21 cellular contexts compared by ENCODE assay signal in genomic region chr5:143533978-143534763, GRCh38.
DNase-seq lines count a peak whose midpoint lies in the region; ATAC-seq and TF ChIP-seq lines count a peak whose summit lies in the region.
"Had no signal": no experiment of that assay in that cellular context is flagged by ENCODE, and none has a peak within 500 bp of the region (broad histone marks: within the 10 kb centered on the region; RNA-seq: fewer than 3 reads in every experiment).

No MANE protein-coding gene starts in this region.

- TF ChIP-seq POLR2A in IMR-90 (IDR thresholded peaks at IDR 0.05; ENCODE audit: low read depth, low read length) = no peak

- dilution Hi-C loops in IMR-90 (cut with HindIII; ENCODE audit: low sequenced_read_pairs, unreplicated experiment) = no loop called here

- no peaks in the 10 kb centered on the region for H4K20me1 ChIP-seq in IMR-90 (ENCODE audit: insufficient read depth, low read length)

- H2BK20ac ChIP-seq in IMR-90 (ENCODE audit: low read depth, low read length) = peak overlapping the region; percentile 76

- ATAC-seq in IMR-90 (ENCODE audit: low read depth) (no peak), heart right ventricle (peak in 6 of 8 donors; percentile 40 to 83 (median 54)), GM21619 (IDR thresholded peaks at IDR 0.05; ENCODE audit: unreplicated experiment) (no peak)
- ATAC-seq in natural killer cell treated with Interleukin-12 subunit alpha and Interleukin-12 subunit beta and Interleukin-15 and Interleukin-18, amount 100 ng/mL, for 72 hours = no peak

- H3K9ac ChIP-seq in IMR-90 (ENCODE audit: low read depth, low read length) = no peak overlapping the region
- H3K9ac ChIP-seq: GM23248 had no signal

- WGBS in IMR-90 (ENCODE audit: extremely low coverage in 2 of 2, insufficient read length in 1 of 2), 2 experiments = no CpG with 5 or more reads among the region's 4 CpGs
- 61 to 63% methylated on average over 4 of the region's 4 CpGs for WGBS in heart right ventricle, 2 donors

- H3K23ac ChIP-seq in IMR-90 (ENCODE audit: low read depth, low read length) = no peak overlapping the region

- H3K4me3 ChIP-seq in IMR-90 (ENCODE audit: insufficient read depth, low read depth, low read length) (no peak overlapping the region), heart right ventricle (no peak overlapping the region)
- H3K4me3 ChIP-seq: GM23248, SJSA1 had no signal

- intact Hi-C loops in IMR-90 (cut with micrococcal nuclease) (no loop called here), heart right ventricle (cut with DNase I) (no loop called here)

- H2BK15ac ChIP-seq in IMR-90 (ENCODE audit: low read depth, low read length) = peak overlapping the region; percentile 94

- CTCF ChIA-PET in IMR-90 (lab: Yijun Ruan, JAX) = no interaction called here

- 0 out of 2 replicates have a peak overlapping the region, but pooled peaks have one; percentile 46 for H3K18ac ChIP-seq in IMR-90 (ENCODE audit: low read depth, low read length)

- DNase-seq in COLO668 (lab: John Stamatoyannopoulos, UW; ENCODE audit: unreplicated experiment) (peak; percentile 3), IMR-90 (no peak), heart right ventricle (peak; percentile 15 to 29), mucosa of gallbladder (ENCODE audit: low spot score) (peak; percentile 65), retina (no peak)
- no peak for DNase-seq in natural killer cell treated with Interleukin-12 subunit alpha and Interleukin-12 subunit beta and Interleukin-15 and Interleukin-18, amount 100 ng/mL, for 72 hours (ENCODE audit: low spot score)
- DNase-seq: Calu3; CD4-positive, CD25-positive, alpha-beta regulatory T cell; DMS79; GM23248; HCEC 1CT; MV-4-11; NCI-H187 treated with DMSO at 0.1 percent for 48 hours; NCI-H446; NCI-H69; OCI-M1 had no signal

- H3K9me3 ChIP-seq in IMR-90 (ENCODE audit: control insufficient read depth, insufficient read depth, low read length) = peaks cover 2% of the 10 kb centered on the region
- peaks cover 0 to 10% (median 0%) of the 10 kb centered on the region in 11 donors for H3K9me3 ChIP-seq in heart right ventricle

- TF ChIP-seq CTCF in IMR-90 (conservative IDR thresholded peaks at IDR 0.05; ENCODE audit: low read depth, low read length) (no peak), heart right ventricle (IDR thresholded peaks at IDR 0.05) (no peak)

- H3K4me2 ChIP-seq in IMR-90 (ENCODE audit: low read depth, low read length) = no peak overlapping the region

- H3K9me3 Mint-ChIP-seq in natural killer cell treated with Interleukin-12 subunit alpha and Interleukin-12 subunit beta and Interleukin-15 and Interleukin-18, amount 100 ng/mL, for 72 hours = peaks cover 2% of the 10 kb centered on the region

- H3K9me1 ChIP-seq in IMR-90 (ENCODE audit: insufficient read depth, low read length) = no peaks in the 10 kb centered on the region

- no peaks in the 10 kb centered on the region for H3K36me3 Mint-ChIP-seq in natural killer cell treated with Interleukin-12 subunit alpha and Interleukin-12 subunit beta and Interleukin-15 and Interleukin-18, amount 100 ng/mL, for 72 hours
- H3K36me3 Mint-ChIP-seq: CD4-positive, CD25-positive, alpha-beta regulatory T cell had no signal

- no peak overlapping the region for H2AK9ac ChIP-seq in IMR-90 (replicated peaks; ENCODE audit: low read depth, low read length, poor library complexity)

- POLR2A ChIA-PET in IMR-90 (lab: Charles Lee; ENCODE audit: unreplicated experiment) = no interaction called here

- H4K8ac ChIP-seq in IMR-90 (ENCODE audit: low read depth in 2 of 2, low read length in 2 of 2) = no peak overlapping the region; a peak in 1 of 4 replicates

- H3K27me3 ChIP-seq in IMR-90 (ENCODE audit: control insufficient read depth, insufficient read depth, low read length) (no peaks in the 10 kb centered on the region), heart right ventricle (no peaks in the 10 kb centered on the region)
- H3K27me3 ChIP-seq: SJSA1 had no signal

- peaks cover 0 to 4% of the 10 kb centered on the region in 2 donors for H3K27me3 Mint-ChIP-seq in natural killer cell treated with Interleukin-12 subunit alpha and Interleukin-12 subunit beta and Interleukin-15 and Interleukin-18, amount 100 ng/mL, for 72 hours
- H3K27me3 Mint-ChIP-seq: B cell; CD4-positive, CD25-positive, alpha-beta regulatory T cell had no signal

- no peak overlapping the region for H3K27ac ChIP-seq in IMR-90 (ENCODE audit: insufficient read depth, low read length)
- H3K27ac ChIP-seq in heart right ventricle = no peak overlapping the region
- H3K27ac ChIP-seq: GM23248, HL-60, RWPE1, SJSA1 had no signal

- H2AFZ ChIP-seq in IMR-90 (replicated peaks; ENCODE audit: low read length, poor library complexity) = peak overlapping the region; percentile 64
- H2AFZ ChIP-seq: GM23248 had no signal

- H4K91ac ChIP-seq in IMR-90 (ENCODE audit: insufficient read depth, low read depth, low read length) = peak overlapping the region; percentile 38; the same call in 1 of the 2 replicates

- H2BK120ac ChIP-seq in IMR-90 (ENCODE audit: low read depth, low read length) = peak overlapping the region; percentile 55; the same call in 1 of the 2 replicates

- peaks cover 0 to 2% of the 10 kb centered on the region in 2 donors for H3K4me1 Mint-ChIP-seq in natural killer cell treated with Interleukin-12 subunit alpha and Interleukin-12 subunit beta and Interleukin-15 and Interleukin-18, amount 100 ng/mL, for 72 hours (ENCODE audit: low read depth in 2 of 2)
- H3K4me1 Mint-ChIP-seq: B cell; CD4-positive, CD25-positive, alpha-beta regulatory T cell had no signal

- H3K4me3 Mint-ChIP-seq in natural killer cell treated with Interleukin-12 subunit alpha and Interleukin-12 subunit beta and Interleukin-15 and Interleukin-18, amount 100 ng/mL, for 72 hours = no peak overlapping the region
- H3K4me3 Mint-ChIP-seq: B cell; CD4-positive, CD25-positive, alpha-beta regulatory T cell had no signal

- no peak overlapping the region for H3K27ac Mint-ChIP-seq in natural killer cell treated with Interleukin-12 subunit alpha and Interleukin-12 subunit beta and Interleukin-15 and Interleukin-18, amount 100 ng/mL, for 72 hours
- H3K27ac Mint-ChIP-seq: B cell; CD4-positive, CD25-positive, alpha-beta regulatory T cell had no signal

- no TSS peak for BruUV-seq in IMR-90 (replicated peaks; lab: Mats Ljungman, UMichigan)

- TF ChIP-seq RAD21 in IMR-90 (IDR thresholded peaks at IDR 0.05; ENCODE audit: low read length) = no peak

- H3K4ac ChIP-seq in IMR-90 (ENCODE audit: low read depth, low read length) = peak overlapping the region; percentile 74; the same call in 1 of the 2 replicates

- H3K4me1 ChIP-seq in IMR-90 (ENCODE audit: control insufficient read depth, insufficient read depth, low read length) (peaks cover 2% of the 10 kb centered on the region), heart right ventricle (peaks cover 0 to 9% (median 0%) of the 10 kb centered on the region in 9 donors)

- no peak overlapping the region for H2BK5ac ChIP-seq in IMR-90 (ENCODE audit: low read depth, low read length, poor library complexity, severe bottlenecking)

- H3K56ac ChIP-seq in IMR-90 (ENCODE audit: extremely low read depth, insufficient read depth, low read length) = no peak overlapping the region

- in situ Hi-C loops in IMR-90 (cut with MboI; ENCODE audit: low sequenced_read_pairs) = no loop called here

- H3K79me1 ChIP-seq in IMR-90 (ENCODE audit: low read depth in 1 of 2, low read length in 2 of 2) = no peaks in the 10 kb centered on the region

- H3K36me3 ChIP-seq in IMR-90 (ENCODE audit: control insufficient read depth, insufficient read depth, low read length) = no peaks in the 10 kb centered on the region
- H3K36me3 ChIP-seq in heart right ventricle = no peaks in the 10 kb centered on the region
- H3K36me3 ChIP-seq: SJSA1 had no signal

- peak overlapping the region; percentile 85 for H2AK5ac ChIP-seq in IMR-90 (ENCODE audit: low read depth, low read length)

- peak overlapping the region; percentile 68; the same call in 1 of the 2 replicates for H4K5ac ChIP-seq in IMR-90 (ENCODE audit: low read depth, low read length)

- peak overlapping the region; percentile 31; the same call in 1 of the 2 replicates for H3K14ac ChIP-seq in IMR-90 (replicated peaks; ENCODE audit: low read depth, low read length)

TF ChIP-seq in IMR-90, 13 proteins besides CTCF, POLR2A, EP300 and RAD21:
- no peak for TF ChIP-seq CEBPB (IDR thresholded peaks at IDR 0.05; ENCODE audit: low read depth, low read length)
- TF ChIP-seq RFX5 (IDR thresholded peaks at IDR 0.05; ENCODE audit: low read depth, low read length) = no peak
- TF ChIP-seq MAFK (IDR thresholded peaks at IDR 0.05; ENCODE audit: low read depth, low read length) = no peak
- no peak for TF ChIP-seq MAZ (IDR thresholded peaks at IDR 0.05; ENCODE audit: borderline replicate concordance, low read depth, low read length)
- TF ChIP-seq ELK1 (IDR thresholded peaks at IDR 0.05; ENCODE audit: borderline replicate concordance, low read depth, low read length) = no peak
- TF ChIP-seq SMC3 (IDR thresholded peaks at IDR 0.05; ENCODE audit: low read depth, low read length) = no peak

Comparison
In these comparisons a context has a peak if more than half of its experiments do, and no peak if none do; other contexts are left out.
1. DNase-seq: peak in COLO668 (single experiment), heart right ventricle (2 of 2) and mucosa of gallbladder (single experiment); none in IMR-90 (single experiment), natural killer cell treated with Interleukin-12 subunit alpha and Interleukin-12 subunit beta and Interleukin-15 and Interleukin-18, amount 100 ng/mL, for 72 hours (single experiment) and retina (single experiment).
2. ATAC-seq: peak in heart right ventricle (6 of 8); none in IMR-90 (single experiment), natural killer cell treated with Interleukin-12 subunit alpha and Interleukin-12 subunit beta and Interleukin-15 and Interleukin-18, amount 100 ng/mL, for 72 hours (0 of 2) and GM21619 (single experiment).